ENCODE assay signal across 8 cellular contexts in genomic region chr3:42755681-42756578, GRCh38. TPM values are rescaled to one million over a fixed set of nuclear protein-coding genes. Genes with fewer than 3 reads are reported as not detected.
DNase-seq lines count a peak whose midpoint lies in the region; ATAC-seq and TF ChIP-seq lines count a peak whose summit lies in the region.

No MANE protein-coding gene starts in this region.

- no peaks in the 10 kb centered on the region for H3K9me3 Mint-ChIP-seq in activated CD8-positive, alpha-beta T cell treated with anti-CD3 and anti-CD28 coated beads for 36 hours
- no peaks in the 10 kb centered on the region for H3K9me3 Mint-ChIP-seq in glutamatergic neuron (ENCODE audit: unreplicated experiment)

- no peaks in the 10 kb centered on the region for H3K36me3 Mint-ChIP-seq in activated CD8-positive, alpha-beta T cell treated with anti-CD3 and anti-CD28 coated beads for 36 hours (ENCODE audit: low read depth)
- H3K36me3 Mint-ChIP-seq in glutamatergic neuron (ENCODE audit: unreplicated experiment): no peaks in the 10 kb centered on the region

- peak; percentile 45 for ATAC-seq in activated CD8-positive, alpha-beta T cell treated with anti-CD3 and anti-CD28 coated beads for 36 hours
- ATAC-seq in GM19351 (IDR thresholded peaks at IDR 0.05; ENCODE audit: unreplicated experiment): no peak
- no peak for ATAC-seq in GM18505 (IDR thresholded peaks at IDR 0.05; ENCODE audit: unreplicated experiment)

- intact Hi-C loops in activated CD8-positive, alpha-beta T cell treated with anti-CD3 and anti-CD28 coated beads for 36 hours (cut with micrococcal nuclease): no loop called here

- POLR2A ChIA-PET in activated CD8-positive, alpha-beta T cell treated with anti-CD3 and anti-CD28 coated beads for 36 hours (lab: Charles Lee): interaction anchor here (0.7 kb wide), 1 partner anchor 126 kb away, joined by 3 read pairs; no protein-coding TSS in a partner anchor

- peak; percentile 18 for TF ChIP-seq CTCF in activated CD8-positive, alpha-beta T cell treated with anti-CD3 and anti-CD28 coated beads for 36 hours (IDR thresholded peaks at IDR 0.05)
- TF ChIP-seq CTCF in glutamatergic neuron (IDR thresholded peaks at IDR 0.05; ENCODE audit: partially characterized antibody, unreplicated experiment): no peak

- H3K27ac Mint-ChIP-seq in activated CD8-positive, alpha-beta T cell treated with anti-CD3 and anti-CD28 coated beads for 36 hours: no peak overlapping the region
- H3K27ac Mint-ChIP-seq in glutamatergic neuron (ENCODE audit: unreplicated experiment): no peak overlapping the region

- DNase-seq in D341Med (ENCODE audit: low spot score) (peak; percentile 79), HuH-7 (ENCODE audit: low spot score) (peak; percentile 71), islet precursor cell (peak; percentile 64), NCI-H345 treated with DMSO at 0.1 percent for 48 hours (lab: John Stamatoyannopoulos, UW; ENCODE audit: unreplicated experiment) (no peak), glutamatergic neuron (no peak)
- DNase-seq in activated CD8-positive, alpha-beta T cell treated with anti-CD3 and anti-CD28 coated beads for 36 hours: peak; percentile 34

- TF ChIP-seq POLR2A in GM18505 (IDR thresholded peaks at IDR 0.05; ENCODE audit: borderline replicate concordance, extremely low read depth, insufficient read depth, insufficient read length): no peak

- H3K4me1 Mint-ChIP-seq in activated CD8-positive, alpha-beta T cell treated with anti-CD3 and anti-CD28 coated beads for 36 hours (ENCODE audit: low read depth): no peaks in the 10 kb centered on the region
- peaks cover 2% of the 10 kb centered on the region for H3K4me1 Mint-ChIP-seq in glutamatergic neuron (ENCODE audit: low read depth, unreplicated experiment)

- H3K4me3 Mint-ChIP-seq in activated CD8-positive, alpha-beta T cell treated with anti-CD3 and anti-CD28 coated beads for 36 hours: no peak overlapping the region
- no peak overlapping the region for H3K4me3 Mint-ChIP-seq in glutamatergic neuron (ENCODE audit: unreplicated experiment)

- H3K27me3 Mint-ChIP-seq in activated CD8-positive, alpha-beta T cell treated with anti-CD3 and anti-CD28 coated beads for 36 hours: no peaks in the 10 kb centered on the region
- H3K27me3 Mint-ChIP-seq in glutamatergic neuron (ENCODE audit: unreplicated experiment): peaks cover 4% of the 10 kb centered on the region

- CTCF ChIA-PET in activated CD8-positive, alpha-beta T cell treated with anti-CD3 and anti-CD28 coated beads for 36 hours (lab: Charles Lee): interaction anchor here (0.5 to 4.0 kb wide), 6 partner anchors 9 to 246 kb away, joined by 3 to 23 read pairs (median 3); no protein-coding TSS in a partner anchor

RNA-seq across cellular contexts. Expression of gene CCDC13, which starts 17.1 kb away (rescaled TPM):
- under 1 TPM in 1 of 2 experiments, not detected in 1; 0.29 TPM for total RNA-seq in activated CD8-positive, alpha-beta T cell treated with anti-CD3 and anti-CD28 coated beads for 36 hours
- 1.0 TPM for total RNA-seq in glutamatergic neuron (ENCODE audit: unreplicated experiment)

RNA-seq across cellular contexts. Expression of gene HIGD1A, which starts 48.4 kb away (rescaled TPM):
- 10 to 100 TPM; 58.4 to 60.5 TPM for total RNA-seq in activated CD8-positive, alpha-beta T cell treated with anti-CD3 and anti-CD28 coated beads for 36 hours
- total RNA-seq in glutamatergic neuron (ENCODE audit: unreplicated experiment): 67.6 TPM

RNA-seq across cellular contexts. Expression of gene ACKR2, which starts 53.3 kb away (rescaled TPM):
- total RNA-seq in activated CD8-positive, alpha-beta T cell treated with anti-CD3 and anti-CD28 coated beads for 36 hours: 1 to 10 TPM; 1.2 to 1.4 TPM
- 0.64 TPM for total RNA-seq in glutamatergic neuron (ENCODE audit: unreplicated experiment)

RNA-seq across cellular contexts. Expression of gene HHATL, which starts 53.3 kb away (rescaled TPM):
- total RNA-seq in activated CD8-positive, alpha-beta T cell treated with anti-CD3 and anti-CD28 coated beads for 36 hours: not detected
- 7.6 TPM for total RNA-seq in glutamatergic neuron (ENCODE audit: unreplicated experiment)

Comparison
In these comparisons a context has a peak if more than half of its experiments do, and no peak if none do; other contexts are left out.
1. DNase-seq: peak in D341Med (single experiment), HuH-7 (single experiment), activated CD8-positive, alpha-beta T cell treated with anti-CD3 and anti-CD28 coated beads for 36 hours (single experiment) and islet precursor cell (single experiment); none in NCI-H345 treated with DMSO at 0.1 percent for 48 hours (single experiment) and glutamatergic neuron (single experiment).